In the genomic region with DNA sequence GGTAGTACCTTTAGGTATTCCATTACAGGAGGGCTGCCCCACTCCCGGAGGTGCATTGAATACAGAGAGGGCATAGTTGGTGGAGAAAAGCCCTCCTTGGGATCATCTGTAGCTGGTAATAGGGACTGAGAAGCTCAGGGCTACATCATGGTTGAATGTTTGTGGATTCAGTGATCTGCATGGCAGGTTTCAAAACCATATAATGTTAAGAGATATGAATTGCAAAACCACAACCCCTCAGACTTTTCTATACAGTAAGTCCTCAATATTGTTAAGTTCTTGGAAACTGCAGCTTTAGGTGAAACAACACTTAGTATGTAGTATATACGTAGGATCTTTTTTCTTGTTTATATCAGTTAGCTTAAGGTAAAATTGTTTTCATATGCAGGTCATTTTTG, we compare ENCODE assay signal across 12 cellular contexts. TPM values are rescaled to one million over a fixed set of nuclear protein-coding genes. Genes with fewer than 3 reads are reported as not detected.
A peak's percentile ranks its signal among the peaks of the same experiment; 100 is the strongest.
DNase-seq lines count a peak whose midpoint lies in the region; ATAC-seq, FAIRE-seq and TF ChIP-seq lines count a peak whose summit lies in the region.
"Had no signal": no experiment of that assay in that cellular context is flagged by ENCODE, and none has a peak within 500 bp of the region (broad histone marks: within the 10 kb centered on the region; RNA-seq: fewer than 3 reads in every experiment).

No MANE protein-coding gene starts in this region.

- H3K27me3 Mint-ChIP-seq in activated T-helper 17 cell treated with anti-CD3 and anti-CD28 coated beads, Interleukin-2, amount 50 U/mL, for 72 hours: no peaks in the 10 kb centered on the region
- H3K27me3 Mint-ChIP-seq: activated naive CD4-positive, alpha-beta T cell treated with anti-CD3 and anti-CD28 coated beads, Interleukin-2, amount 50 U/mL, for 24 hours; T-helper 17 cell had no signal

- peaks cover 29% of the 10 kb centered on the region for H3K4me1 Mint-ChIP-seq in activated T-helper 17 cell treated with anti-CD3 and anti-CD28 coated beads, Interleukin-2, amount 50 U/mL, for 72 hours

- no peaks in the 10 kb centered on the region for H3K27me3 ChIP-seq in upper lobe of right lung

- H3K9me3 ChIP-seq in upper lobe of right lung: no peaks in the 10 kb centered on the region

- no peaks in the 10 kb centered on the region for H3K36me3 ChIP-seq in upper lobe of right lung

- no peaks in the 10 kb centered on the region for H3K9me3 Mint-ChIP-seq in activated T-helper 17 cell treated with anti-CD3 and anti-CD28 coated beads, Interleukin-2, amount 50 U/mL, for 72 hours
- H3K9me3 Mint-ChIP-seq: activated naive CD4-positive, alpha-beta T cell treated with anti-CD3 and anti-CD28 coated beads, Interleukin-2, amount 50 U/mL, for 24 hours had no signal

- peak overlapping the region; percentile 56 for H3K27ac Mint-ChIP-seq in activated T-helper 17 cell treated with anti-CD3 and anti-CD28 coated beads, Interleukin-2, amount 50 U/mL, for 72 hours
- H3K27ac Mint-ChIP-seq: T-helper 17 cell had no signal

- peak; percentile 62 for ATAC-seq in GM19452 (IDR thresholded peaks at IDR 0.05; ENCODE audit: unreplicated experiment)
- peak; percentile 28 for ATAC-seq in HG03064 (IDR thresholded peaks at IDR 0.05; ENCODE audit: low read depth, unreplicated experiment)
- ATAC-seq in activated T-helper 17 cell treated with anti-CD3 and anti-CD28 coated beads, Interleukin-2, amount 50 U/mL, for 72 hours (replicated peaks): peak; percentile 71
- no peak for ATAC-seq in upper lobe of right lung

- peak; percentile 17 for FAIRE-seq in GM12892 (lab: Jason Lieb, UNC)

- DNase-seq in GM12892 (ENCODE audit: insufficient read length): no peak
- no peak for DNase-seq in NCI-H345 (lab: John Stamatoyannopoulos, UW)
- DNase-seq in NCI-H1417 treated with DMSO at 0.1 percent for 48 hours (lab: John Stamatoyannopoulos, UW): no peak
- DNase-seq in DMS153 treated with DMSO at 0.1 percent for 48 hours (lab: John Stamatoyannopoulos, UW; ENCODE audit: unreplicated experiment): no peak
- no peak for DNase-seq in upper lobe of right lung
- DNase-seq: DMS153, NCI-H2171, T-helper 17 cell had no signal

- H3K4me3 ChIP-seq in upper lobe of right lung: no peak overlapping the region

- no peak for TF ChIP-seq CTCF in upper lobe of right lung (IDR thresholded peaks at IDR 0.05)

- H3K4me1 ChIP-seq in upper lobe of right lung: no peaks in the 10 kb centered on the region

- peaks cover 6% of the 10 kb centered on the region for H3K36me3 Mint-ChIP-seq in activated T-helper 17 cell treated with anti-CD3 and anti-CD28 coated beads, Interleukin-2, amount 50 U/mL, for 72 hours (ENCODE audit: low read depth)

- TF ChIP-seq POLR2A in GM12892 (IDR thresholded peaks at IDR 0.05; ENCODE audit: low read depth, low read length): no peak

- H3K4me3 Mint-ChIP-seq in activated T-helper 17 cell treated with anti-CD3 and anti-CD28 coated beads, Interleukin-2, amount 50 U/mL, for 72 hours: peak overlapping the region; percentile 39
- H3K4me3 Mint-ChIP-seq: activated naive CD4-positive, alpha-beta T cell treated with anti-CD3 and anti-CD28 coated beads, Interleukin-2, amount 50 U/mL, for 24 hours; T-helper 17 cell had no signal

- no peak overlapping the region for H3K27ac ChIP-seq in upper lobe of right lung

- intact Hi-C loops in upper lobe of right lung (cut with DNase I): no loop called here

RNA-seq across cellular contexts. Expression of gene TULP4, which starts 11.3 kb away (rescaled TPM):
- 12.7 TPM for polyA plus RNA-seq in GM12892 (2012; ENCODE audit: missing spikeins)
- 10 to 100 TPM; 10.8 to 31.2 TPM for total RNA-seq in activated T-helper 17 cell treated with anti-CD3 and anti-CD28 coated beads, Interleukin-2, amount 50 U/mL, for 72 hours
- 94.1 TPM for total RNA-seq in upper lobe of right lung
